Comparison of ENCODE assay signal across 15 cellular contexts in genomic region chr6:154394571-154394970, GRCh38. TPM values are rescaled to one million over a fixed set of nuclear protein-coding genes. Genes with fewer than 3 reads are reported as not detected.
DNase-seq lines count a peak whose midpoint lies in the region; ATAC-seq and TF ChIP-seq lines count a peak whose summit lies in the region.
"Had no signal": no experiment of that assay in that cellular context is flagged by ENCODE, and none has a peak within 500 bp of the region (broad histone marks: within the 10 kb centered on the region; RNA-seq: fewer than 3 reads in every experiment).

No MANE protein-coding gene starts in this region.

- H3K4me1 Mint-ChIP-seq in IgD-negative memory B cell, result peaks cover 0 to 1% (median 0%) of the 10 kb centered on the region in 3 donors
- H3K4me1 Mint-ChIP-seq: B cell had no signal

- no peaks in the 10 kb centered on the region for H3K36me3 ChIP-seq in testis (ENCODE audit: low read depth, missing control alignments)

- DNase-seq in medulla oblongata (ENCODE audit: extremely low spot score) (peak; percentile 69), pons (ENCODE audit: low spot score) (peak; percentile 89), testis (no peak), putamen (ENCODE audit: low spot score) (no peak), T-helper 9 cell (no peak)
- DNase-seq: C1 segment of cervical spinal cord; CD4-positive, alpha-beta T cell; DMS79; GM23248 had no signal

- H3K27ac Mint-ChIP-seq in IgD-negative memory B cell, result peak overlapping the region in 2 of 3 donors; percentile 8 to 72
- H3K27ac Mint-ChIP-seq: B cell; CD4-positive, alpha-beta T cell had no signal

- WGBS in testis, 2 donors, result 56 to 67% methylated on average over 3 of the region's 3 CpGs

- H3K9me3 ChIP-seq in testis, result no peaks in the 10 kb centered on the region

- H3K4me3 ChIP-seq in testis, result no peak overlapping the region
- H3K4me3 ChIP-seq: GM12878, GM23248 had no signal

- no peaks in the 10 kb centered on the region for H3K27me3 ChIP-seq in testis

- ATAC-seq in GM19395 (IDR thresholded peaks at IDR 0.05; ENCODE audit: unreplicated experiment), result no peak
- ATAC-seq: GM12878, HCT116 had no signal

- TF ChIP-seq POLR2A in testis (IDR thresholded peaks at IDR 0.05), result no peak

- peaks cover 5% of the 10 kb centered on the region for H3K4me1 ChIP-seq in testis

- intact Hi-C loops in testis (cut with DNase I; ENCODE audit: low total_unique reads), result no loop called here

- peaks cover 4% of the 10 kb centered on the region in 3 donors for H3K9me3 Mint-ChIP-seq in IgD-negative memory B cell
- H3K9me3 Mint-ChIP-seq: CD4-positive, alpha-beta T cell had no signal

- peaks cover 8% of the 10 kb centered on the region for H3K27me3 Mint-ChIP-seq in IgD-negative memory B cell

- no peak overlapping the region for H3K4me3 Mint-ChIP-seq in IgD-negative memory B cell
- H3K4me3 Mint-ChIP-seq: B cell; CD4-positive, alpha-beta T cell had no signal

- no peak for TF ChIP-seq CTCF in testis (IDR thresholded peaks at IDR 0.05)

- peak overlapping the region; percentile 45 to 62 for H3K27ac ChIP-seq in testis
- H3K27ac ChIP-seq: GM23248 had no signal

- H3K36me3 Mint-ChIP-seq in IgD-negative memory B cell, result peaks cover 1% of the 10 kb centered on the region

RNA-seq across cellular contexts. Expression of gene IPCEF1, which starts 38.0 kb away (rescaled TPM):
- polyA plus RNA-seq in IgD-negative memory B cell (2.1 TPM), testis (ENCODE audit: insufficient read depth, low read depth, low replicate concordance) (4.2 TPM)
- 1 to 10 TPM; 3.6 to 4.8 TPM for total RNA-seq in testis
- total RNA-seq: G401, GM23248 had no signal
- polyA plus RNA-seq: GM23248 had no signal

Comparison
In these comparisons a context has a peak if more than half of its experiments do, and no peak if none do; other contexts are left out.
1. DNase-seq: peak in medulla oblongata (single experiment) and pons (single experiment); none in testis (single experiment), putamen (single experiment) and T-helper 9 cell (single experiment).